1 cellular context compared by ENCODE assay signal in the genomic region with DNA sequence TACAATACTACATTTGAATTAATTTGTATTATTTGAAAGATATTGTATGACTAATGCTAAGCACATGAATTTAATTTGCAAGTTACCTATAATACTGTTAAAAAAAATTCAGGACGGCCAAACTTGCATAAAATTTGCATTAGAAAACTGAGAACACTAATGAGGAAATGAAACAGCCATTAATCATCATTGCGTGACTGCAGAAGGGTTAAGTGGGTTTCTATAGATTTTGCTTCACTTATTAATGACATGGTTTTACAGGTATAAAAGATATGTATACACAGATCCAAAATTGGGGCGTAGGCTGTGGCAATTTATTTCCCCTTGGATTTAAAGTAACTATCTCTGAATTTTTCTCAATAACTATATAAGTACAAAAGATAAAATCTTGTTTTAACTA.
TF ChIP-seq lines count a peak whose summit lies in the region.

No MANE protein-coding gene starts in this region.

TF ChIP-seq in GM12878, 131 proteins besides CTCF, POLR2A, EP300 and RAD21 (continued from another document):
- TF ChIP-seq TCF3 (IDR thresholded peaks at IDR 0.05; ENCODE audit: borderline replicate concordance, insufficient read depth, low read depth, low read length), result no peak
- TF ChIP-seq PAX5 (IDR thresholded peaks at IDR 0.05; ENCODE audit: borderline replicate concordance, low read depth, low read length), result no peak
- TF ChIP-seq HCFC1 (IDR thresholded peaks at IDR 0.05; ENCODE audit: low read length), result no peak
- TF ChIP-seq, protein P1, sequence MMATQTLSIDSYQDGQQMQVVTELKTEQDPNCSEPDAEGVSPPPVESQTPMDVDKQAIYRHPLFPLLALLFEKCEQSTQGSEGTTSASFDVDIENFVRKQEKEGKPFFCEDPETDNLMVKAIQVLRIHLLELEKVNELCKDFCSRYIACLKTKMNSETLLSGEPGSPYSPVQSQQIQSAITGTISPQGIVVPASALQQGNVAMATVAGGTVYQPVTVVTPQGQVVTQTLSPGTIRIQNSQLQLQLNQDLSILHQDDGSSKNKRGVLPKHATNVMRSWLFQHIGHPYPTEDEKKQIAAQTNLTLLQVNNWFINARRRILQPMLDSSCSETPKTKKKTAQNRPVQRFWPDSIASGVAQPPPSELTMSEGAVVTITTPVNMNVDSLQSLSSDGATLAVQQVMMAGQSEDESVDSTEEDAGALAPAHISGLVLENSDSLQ (IDR thresholded peaks at IDR 0.05), result peak; percentile 90
- TF ChIP-seq, protein P2, sequence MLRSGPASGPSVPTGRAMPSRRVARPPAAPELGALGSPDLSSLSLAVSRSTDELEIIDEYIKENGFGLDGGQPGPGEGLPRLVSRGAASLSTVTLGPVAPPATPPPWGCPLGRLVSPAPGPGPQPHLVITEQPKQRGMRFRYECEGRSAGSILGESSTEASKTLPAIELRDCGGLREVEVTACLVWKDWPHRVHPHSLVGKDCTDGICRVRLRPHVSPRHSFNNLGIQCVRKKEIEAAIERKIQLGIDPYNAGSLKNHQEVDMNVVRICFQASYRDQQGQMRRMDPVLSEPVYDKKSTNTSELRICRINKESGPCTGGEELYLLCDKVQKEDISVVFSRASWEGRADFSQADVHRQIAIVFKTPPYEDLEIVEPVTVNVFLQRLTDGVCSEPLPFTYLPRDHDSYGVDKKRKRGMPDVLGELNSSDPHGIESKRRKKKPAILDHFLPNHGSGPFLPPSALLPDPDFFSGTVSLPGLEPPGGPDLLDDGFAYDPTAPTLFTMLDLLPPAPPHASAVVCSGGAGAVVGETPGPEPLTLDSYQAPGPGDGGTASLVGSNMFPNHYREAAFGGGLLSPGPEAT (IDR thresholded peaks at IDR 0.05; ENCODE audit: low read depth), result no peak
- TF ChIP-seq, protein P3, sequence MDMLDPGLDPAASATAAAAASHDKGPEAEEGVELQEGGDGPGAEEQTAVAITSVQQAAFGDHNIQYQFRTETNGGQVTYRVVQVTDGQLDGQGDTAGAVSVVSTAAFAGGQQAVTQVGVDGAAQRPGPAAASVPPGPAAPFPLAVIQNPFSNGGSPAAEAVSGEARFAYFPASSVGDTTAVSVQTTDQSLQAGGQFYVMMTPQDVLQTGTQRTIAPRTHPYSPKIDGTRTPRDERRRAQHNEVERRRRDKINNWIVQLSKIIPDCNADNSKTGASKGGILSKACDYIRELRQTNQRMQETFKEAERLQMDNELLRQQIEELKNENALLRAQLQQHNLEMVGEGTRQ (IDR thresholded peaks at IDR 0.05; ENCODE audit: borderline replicate concordance, low read depth, low read length), result no peak
- TF ChIP-seq, protein P4, sequence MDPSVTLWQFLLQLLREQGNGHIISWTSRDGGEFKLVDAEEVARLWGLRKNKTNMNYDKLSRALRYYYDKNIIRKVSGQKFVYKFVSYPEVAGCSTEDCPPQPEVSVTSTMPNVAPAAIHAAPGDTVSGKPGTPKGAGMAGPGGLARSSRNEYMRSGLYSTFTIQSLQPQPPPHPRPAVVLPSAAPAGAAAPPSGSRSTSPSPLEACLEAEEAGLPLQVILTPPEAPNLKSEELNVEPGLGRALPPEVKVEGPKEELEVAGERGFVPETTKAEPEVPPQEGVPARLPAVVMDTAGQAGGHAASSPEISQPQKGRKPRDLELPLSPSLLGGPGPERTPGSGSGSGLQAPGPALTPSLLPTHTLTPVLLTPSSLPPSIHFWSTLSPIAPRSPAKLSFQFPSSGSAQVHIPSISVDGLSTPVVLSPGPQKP (IDR thresholded peaks at IDR 0.05; ENCODE audit: low read depth, low read length), result no peak
- peak; percentile 73 for TF ChIP-seq DPF2 (IDR thresholded peaks at IDR 0.05)
- TF ChIP-seq, protein P5, sequence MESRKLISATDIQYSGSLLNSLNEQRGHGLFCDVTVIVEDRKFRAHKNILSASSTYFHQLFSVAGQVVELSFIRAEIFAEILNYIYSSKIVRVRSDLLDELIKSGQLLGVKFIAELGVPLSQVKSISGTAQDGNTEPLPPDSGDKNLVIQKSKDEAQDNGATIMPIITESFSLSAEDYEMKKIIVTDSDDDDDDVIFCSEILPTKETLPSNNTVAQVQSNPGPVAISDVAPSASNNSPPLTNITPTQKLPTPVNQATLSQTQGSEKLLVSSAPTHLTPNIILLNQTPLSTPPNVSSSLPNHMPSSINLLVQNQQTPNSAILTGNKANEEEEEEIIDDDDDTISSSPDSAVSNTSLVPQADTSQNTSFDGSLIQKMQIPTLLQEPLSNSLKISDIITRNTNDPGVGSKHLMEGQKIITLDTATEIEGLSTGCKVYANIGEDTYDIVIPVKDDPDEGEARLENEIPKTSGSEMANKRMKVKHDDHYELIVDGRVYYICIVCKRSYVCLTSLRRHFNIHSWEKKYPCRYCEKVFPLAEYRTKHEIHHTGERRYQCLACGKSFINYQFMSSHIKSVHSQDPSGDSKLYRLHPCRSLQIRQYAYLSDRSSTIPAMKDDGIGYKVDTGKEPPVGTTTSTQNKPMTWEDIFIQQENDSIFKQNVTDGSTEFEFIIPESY (IDR thresholded peaks at IDR 0.05), result no peak
- peak; percentile 38; the same call in 1 of the 2 replicates for TF ChIP-seq ZNF384 (IDR thresholded peaks at IDR 0.05; ENCODE audit: borderline replicate concordance, low read depth, low read length)
- TF ChIP-seq, protein P6, sequence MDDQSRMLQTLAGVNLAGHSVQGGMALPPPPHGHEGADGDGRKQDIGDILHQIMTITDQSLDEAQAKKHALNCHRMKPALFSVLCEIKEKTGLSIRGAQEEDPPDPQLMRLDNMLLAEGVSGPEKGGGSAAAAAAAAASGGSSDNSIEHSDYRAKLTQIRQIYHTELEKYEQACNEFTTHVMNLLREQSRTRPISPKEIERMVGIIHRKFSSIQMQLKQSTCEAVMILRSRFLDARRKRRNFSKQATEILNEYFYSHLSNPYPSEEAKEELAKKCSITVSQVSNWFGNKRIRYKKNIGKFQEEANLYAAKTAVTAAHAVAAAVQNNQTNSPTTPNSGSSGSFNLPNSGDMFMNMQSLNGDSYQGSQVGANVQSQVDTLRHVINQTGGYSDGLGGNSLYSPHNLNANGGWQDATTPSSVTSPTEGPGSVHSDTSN (IDR thresholded peaks at IDR 0.05; ENCODE audit: insufficient replicate concordance, low read depth, low read length), result peak; percentile 69
- peak; percentile 78 for TF ChIP-seq ATF7 (IDR thresholded peaks at IDR 0.05; ENCODE audit: low read depth)
- TF ChIP-seq, protein P7, sequence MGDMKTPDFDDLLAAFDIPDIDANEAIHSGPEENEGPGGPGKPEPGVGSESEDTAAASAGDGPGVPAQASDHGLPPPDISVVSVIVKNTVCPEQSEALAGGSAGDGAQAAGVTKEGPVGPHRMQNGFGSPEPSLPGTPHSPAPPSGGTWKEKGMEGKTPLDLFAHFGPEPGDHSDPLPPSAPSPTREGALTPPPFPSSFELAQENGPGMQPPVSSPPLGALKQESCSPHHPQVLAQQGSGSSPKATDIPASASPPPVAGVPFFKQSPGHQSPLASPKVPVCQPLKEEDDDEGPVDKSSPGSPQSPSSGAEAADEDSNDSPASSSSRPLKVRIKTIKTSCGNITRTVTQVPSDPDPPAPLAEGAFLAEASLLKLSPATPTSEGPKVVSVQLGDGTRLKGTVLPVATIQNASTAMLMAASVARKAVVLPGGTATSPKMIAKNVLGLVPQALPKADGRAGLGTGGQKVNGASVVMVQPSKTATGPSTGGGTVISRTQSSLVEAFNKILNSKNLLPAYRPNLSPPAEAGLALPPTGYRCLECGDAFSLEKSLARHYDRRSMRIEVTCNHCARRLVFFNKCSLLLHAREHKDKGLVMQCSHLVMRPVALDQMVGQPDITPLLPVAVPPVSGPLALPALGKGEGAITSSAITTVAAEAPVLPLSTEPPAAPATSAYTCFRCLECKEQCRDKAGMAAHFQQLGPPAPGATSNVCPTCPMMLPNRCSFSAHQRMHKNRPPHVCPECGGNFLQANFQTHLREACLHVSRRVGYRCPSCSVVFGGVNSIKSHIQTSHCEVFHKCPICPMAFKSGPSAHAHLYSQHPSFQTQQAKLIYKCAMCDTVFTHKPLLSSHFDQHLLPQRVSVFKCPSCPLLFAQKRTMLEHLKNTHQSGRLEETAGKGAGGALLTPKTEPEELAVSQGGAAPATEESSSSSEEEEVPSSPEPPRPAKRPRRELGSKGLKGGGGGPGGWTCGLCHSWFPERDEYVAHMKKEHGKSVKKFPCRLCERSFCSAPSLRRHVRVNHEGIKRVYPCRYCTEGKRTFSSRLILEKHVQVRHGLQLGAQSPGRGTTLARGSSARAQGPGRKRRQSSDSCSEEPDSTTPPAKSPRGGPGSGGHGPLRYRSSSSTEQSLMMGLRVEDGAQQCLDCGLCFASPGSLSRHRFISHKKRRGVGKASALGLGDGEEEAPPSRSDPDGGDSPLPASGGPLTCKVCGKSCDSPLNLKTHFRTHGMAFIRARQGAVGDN (IDR thresholded peaks at IDR 0.05), result no peak
- no peak for TF ChIP-seq POLR2AphosphoS5 (IDR thresholded peaks at IDR 0.05; ENCODE audit: low read length)
- TF ChIP-seq PML (IDR thresholded peaks at IDR 0.05; ENCODE audit: low read length), result no peak
- TF ChIP-seq GATAD2B (conservative IDR thresholded peaks at IDR 0.05; ENCODE audit: low read depth), result no peak
- TF ChIP-seq MTA2 (IDR thresholded peaks at IDR 0.05; ENCODE audit: low read depth), result peak; percentile 83
- no peak for TF ChIP-seq NRF1 (conservative IDR thresholded peaks at IDR 0.05; ENCODE audit: low read depth, low read length)
- TF ChIP-seq RAD51 (IDR thresholded peaks at IDR 0.05), result no peak
- peak; percentile 66; the same call in 1 of the 2 replicates for TF ChIP-seq SPI1 (IDR thresholded peaks at IDR 0.05; ENCODE audit: borderline replicate concordance, insufficient read depth, low read depth, low read length)
- TF ChIP-seq, protein P8, sequence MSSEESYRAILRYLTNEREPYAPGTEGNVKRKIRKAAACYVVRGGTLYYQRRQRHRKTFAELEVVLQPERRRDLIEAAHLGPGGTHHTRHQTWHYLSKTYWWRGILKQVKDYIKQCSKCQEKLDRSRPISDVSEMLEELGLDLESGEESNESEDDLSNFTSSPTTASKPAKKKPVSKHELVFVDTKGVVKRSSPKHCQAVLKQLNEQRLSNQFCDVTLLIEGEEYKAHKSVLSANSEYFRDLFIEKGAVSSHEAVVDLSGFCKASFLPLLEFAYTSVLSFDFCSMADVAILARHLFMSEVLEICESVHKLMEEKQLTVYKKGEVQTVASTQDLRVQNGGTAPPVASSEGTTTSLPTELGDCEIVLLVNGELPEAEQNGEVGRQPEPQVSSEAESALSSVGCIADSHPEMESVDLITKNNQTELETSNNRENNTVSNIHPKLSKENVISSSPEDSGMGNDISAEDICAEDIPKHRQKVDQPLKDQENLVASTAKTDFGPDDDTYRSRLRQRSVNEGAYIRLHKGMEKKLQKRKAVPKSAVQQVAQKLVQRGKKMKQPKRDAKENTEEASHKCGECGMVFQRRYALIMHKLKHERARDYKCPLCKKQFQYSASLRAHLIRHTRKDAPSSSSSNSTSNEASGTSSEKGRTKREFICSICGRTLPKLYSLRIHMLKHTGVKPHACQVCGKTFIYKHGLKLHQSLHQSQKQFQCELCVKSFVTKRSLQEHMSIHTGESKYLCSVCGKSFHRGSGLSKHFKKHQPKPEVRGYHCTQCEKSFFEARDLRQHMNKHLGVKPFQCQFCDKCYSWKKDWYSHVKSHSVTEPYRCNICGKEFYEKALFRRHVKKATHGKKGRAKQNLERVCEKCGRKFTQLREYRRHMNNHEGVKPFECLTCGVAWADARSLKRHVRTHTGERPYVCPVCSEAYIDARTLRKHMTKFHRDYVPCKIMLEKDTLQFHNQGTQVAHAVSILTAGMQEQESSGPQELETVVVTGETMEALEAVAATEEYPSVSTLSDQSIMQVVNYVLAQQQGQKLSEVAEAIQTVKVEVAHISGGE (CRISPR knock-in tag; IDR thresholded peaks at IDR 0.05), result no peak
- no peak for TF ChIP-seq SUZ12 (IDR thresholded peaks at IDR 0.05; ENCODE audit: unreplicated experiment)
- TF ChIP-seq SREBF2 (IDR thresholded peaks at IDR 0.05; ENCODE audit: low read length), result no peak
- TF ChIP-seq NBN (IDR thresholded peaks at IDR 0.05), result no peak
- TF ChIP-seq, protein P9, sequence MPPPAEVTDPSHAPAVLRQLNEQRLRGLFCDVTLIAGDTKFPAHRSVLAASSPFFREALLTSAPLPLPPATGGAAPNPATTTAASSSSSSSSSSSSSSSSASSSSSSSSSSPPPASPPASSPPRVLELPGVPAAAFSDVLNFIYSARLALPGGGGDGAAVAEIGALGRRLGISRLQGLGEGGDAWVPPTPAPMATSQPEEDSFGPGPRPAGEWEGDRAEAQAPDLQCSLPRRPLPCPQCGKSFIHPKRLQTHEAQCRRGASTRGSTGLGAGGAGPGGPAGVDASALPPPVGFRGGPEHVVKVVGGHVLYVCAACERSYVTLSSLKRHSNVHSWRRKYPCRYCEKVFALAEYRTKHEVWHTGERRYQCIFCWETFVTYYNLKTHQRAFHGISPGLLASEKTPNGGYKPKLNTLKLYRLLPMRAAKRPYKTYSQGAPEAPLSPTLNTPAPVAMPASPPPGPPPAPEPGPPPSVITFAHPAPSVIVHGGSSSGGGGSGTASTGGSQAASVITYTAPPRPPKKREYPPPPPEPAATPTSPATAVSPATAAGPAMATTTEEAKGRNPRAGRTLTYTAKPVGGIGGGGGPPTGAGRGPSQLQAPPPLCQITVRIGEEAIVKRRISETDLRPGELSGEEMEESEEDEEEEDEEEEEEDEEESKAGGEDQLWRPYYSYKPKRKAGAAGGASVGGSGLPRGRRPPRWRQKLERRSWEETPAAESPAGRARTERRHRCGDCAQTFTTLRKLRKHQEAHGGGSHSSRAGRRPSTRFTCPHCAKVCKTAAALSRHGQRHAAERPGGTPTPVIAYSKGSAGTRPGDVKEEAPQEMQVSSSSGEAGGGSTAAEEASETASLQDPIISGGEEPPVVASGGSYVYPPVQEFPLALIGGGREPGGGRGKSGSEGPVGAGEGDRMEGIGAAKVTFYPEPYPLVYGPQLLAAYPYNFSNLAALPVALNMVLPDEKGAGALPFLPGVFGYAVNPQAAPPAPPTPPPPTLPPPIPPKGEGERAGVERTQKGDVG (CRISPR knock-in tag; IDR thresholded peaks at IDR 0.05), result no peak
- TF ChIP-seq TARDBP (IDR thresholded peaks at IDR 0.05; ENCODE audit: borderline replicate concordance), result no peak
- TF ChIP-seq ETV6 (conservative IDR thresholded peaks at IDR 0.05 in 1 of 2, IDR thresholded peaks at IDR 0.05 in 1 of 2; ENCODE audit: borderline replicate concordance in 1 of 2, low read depth in 1 of 2), result no peak
- TF ChIP-seq ASH2L (IDR thresholded peaks at IDR 0.05; ENCODE audit: borderline replicate concordance, low read depth), result no peak
